12 cellular contexts compared by ENCODE assay signal in genomic region chr11:77074626-77075221, GRCh38. TPM values are rescaled to one million over a fixed set of nuclear protein-coding genes. Genes with fewer than 3 reads are reported as not detected.
DNase-seq lines count a peak whose midpoint lies in the region; ATAC-seq and TF ChIP-seq lines count a peak whose summit lies in the region.
"Had no signal": no experiment of that assay in that cellular context is flagged by ENCODE, and none has a peak within 500 bp of the region (broad histone marks: within the 10 kb centered on the region; RNA-seq: fewer than 3 reads in every experiment).

No MANE protein-coding gene starts in this region.

- H3K27ac ChIP-seq in RWPE2 (ENCODE audit: poor library complexity, severe bottlenecking) (no peak overlapping the region), esophagus (ENCODE audit: low read depth in 2 of 2, low read length in 1 of 2) (peak overlapping the region; percentile 93 to 94)

- 79 to 86% methylated on average over 13 to 15 of the region's 15 CpGs for WGBS in esophagus, 2 donors

- peak overlapping the region; percentile 97 for H3K27ac Mint-ChIP-seq in osteocyte (ENCODE audit: unreplicated experiment)
- H3K27ac Mint-ChIP-seq in type B pancreatic cell = no peak overlapping the region
- H3K27ac Mint-ChIP-seq: CD8-positive, alpha-beta memory T cell had no signal

- ATAC-seq in RWPE2 (ENCODE audit: low read depth) = no peak

- H3K4me1 Mint-ChIP-seq in osteocyte (ENCODE audit: unreplicated experiment) (peaks cover 35% of the 10 kb centered on the region), type B pancreatic cell (ENCODE audit: unreplicated experiment) (peaks cover 27% of the 10 kb centered on the region)

- peaks cover 9% of the 10 kb centered on the region for H3K36me3 Mint-ChIP-seq in osteocyte (ENCODE audit: unreplicated experiment)
- no peaks in the 10 kb centered on the region for H3K36me3 Mint-ChIP-seq in type B pancreatic cell

- H3K27me3 Mint-ChIP-seq in osteocyte (ENCODE audit: unreplicated experiment) = no peaks in the 10 kb centered on the region
- H3K27me3 Mint-ChIP-seq in type B pancreatic cell = peaks cover 4% of the 10 kb centered on the region
- H3K27me3 Mint-ChIP-seq: CD8-positive, alpha-beta memory T cell had no signal

- no peaks in the 10 kb centered on the region for H3K27me3 ChIP-seq in RWPE2 (ENCODE audit: insufficient read depth, poor library complexity, severe bottlenecking)
- H3K27me3 ChIP-seq in esophagus (ENCODE audit: control insufficient read depth in 1 of 2, insufficient read depth in 2 of 2, low read length in 2 of 2) = no peaks in the 10 kb centered on the region

- TF ChIP-seq CTCF in RWPE2 (IDR thresholded peaks at IDR 0.05; ENCODE audit: poor library complexity, severe bottlenecking) (no peak), osteocyte (IDR thresholded peaks at IDR 0.05) (no peak), type B pancreatic cell (conservative IDR thresholded peaks at IDR 0.05) (no peak)

- no peaks in the 10 kb centered on the region for H3K9me3 ChIP-seq in RWPE2 (ENCODE audit: severe bottlenecking)
- H3K9me3 ChIP-seq in esophagus (ENCODE audit: control insufficient read depth in 2 of 2, insufficient read depth in 1 of 2, low read depth in 1 of 2, low read length in 1 of 2) = no peaks in the 10 kb centered on the region

- no peaks in the 10 kb centered on the region for H3K36me3 ChIP-seq in RWPE2 (ENCODE audit: low read depth)
- H3K36me3 ChIP-seq in esophagus (ENCODE audit: control insufficient read depth in 2 of 2, insufficient read depth in 2 of 2, low read length in 1 of 2) = no peaks in the 10 kb centered on the region

- peak; percentile 34 for DNase-seq in RWPE2 (ENCODE audit: low spot score)
- DNase-seq in osteocyte (ENCODE audit: extremely low spot score, unreplicated experiment) = no peak
- peak; percentile 57 for DNase-seq in type B pancreatic cell (ENCODE audit: extremely low spot score, unreplicated experiment)
- DNase-seq in MV-4-11 (lab: John Stamatoyannopoulos, UW) = no peak
- no peak for DNase-seq in retina
- DNase-seq in NCI-H748 (lab: John Stamatoyannopoulos, UW; ENCODE audit: unreplicated experiment) = no peak
- DNase-seq: activated CD4-positive, CD25-positive, alpha-beta regulatory T cell; kidney glomerular epithelial cell; NCI-H2107 had no signal

- H3K4me3 ChIP-seq in RWPE2 (ENCODE audit: severe bottlenecking) (no peak overlapping the region), esophagus (ENCODE audit: low read depth in 1 of 2, low read length in 2 of 2) (no peak overlapping the region)

- H3K4me1 ChIP-seq in RWPE2 (ENCODE audit: insufficient read depth, poor library complexity, severe bottlenecking) = peaks cover 3% of the 10 kb centered on the region
- peaks cover 8 to 34% of the 10 kb centered on the region in 2 donors for H3K4me1 ChIP-seq in esophagus (ENCODE audit: control insufficient read depth in 2 of 2, insufficient read depth in 2 of 2, low read length in 1 of 2)

- H3K9me3 Mint-ChIP-seq in osteocyte (ENCODE audit: unreplicated experiment) (peaks cover 15% of the 10 kb centered on the region), type B pancreatic cell (peaks cover 7% of the 10 kb centered on the region)
- H3K9me3 Mint-ChIP-seq: CD8-positive, alpha-beta memory T cell had no signal

- no peak overlapping the region for H3K4me3 Mint-ChIP-seq in osteocyte (ENCODE audit: unreplicated experiment)
- H3K4me3 Mint-ChIP-seq in type B pancreatic cell = no peak overlapping the region
- H3K4me3 Mint-ChIP-seq: neural crest cell had no signal

RNA-seq across cellular contexts. Expression of gene CAPN5, which starts 8.0 kb away (rescaled TPM):
- 10 to 100 TPM; 26.6 to 27.8 TPM for polyA plus RNA-seq in esophagus
- 12.8 TPM in 2 replicates for total RNA-seq in osteocyte
- total RNA-seq in type B pancreatic cell (ENCODE audit: low replicate concordance) = 17.9 and 18.8 TPM in 2 replicates

RNA-seq across cellular contexts. Expression of gene OMP, which starts 27.9 kb away (rescaled TPM):
- under 1 TPM; 0.33 to 0.98 TPM for polyA plus RNA-seq in esophagus
- total RNA-seq in osteocyte (not detected in 2 replicates), type B pancreatic cell (ENCODE audit: low replicate concordance) (0.86 and 0.94 TPM in 2 replicates)
- total RNA-seq: CD8-positive, alpha-beta memory T cell; neural crest cell had no signal
- polyA plus RNA-seq: CD8-positive, alpha-beta memory T cell had no signal

RNA-seq across cellular contexts. Expression of gene B3GNT6, which starts 40.5 kb away (rescaled TPM):
- polyA plus RNA-seq in esophagus = 1 to 10 TPM; 2.4 to 4.8 TPM
- total RNA-seq in osteocyte (not detected in 2 replicates), type B pancreatic cell (ENCODE audit: low replicate concordance) (0.29 and 0.39 TPM in 2 replicates)
- total RNA-seq: CD8-positive, alpha-beta memory T cell; neural crest cell had no signal
- polyA plus RNA-seq: CD8-positive, alpha-beta memory T cell had no signal

RNA-seq across cellular contexts. Expression of gene MYO7A, which starts 53.3 kb away (rescaled TPM):
- 1 to 10 TPM; 1.1 to 1.2 TPM for polyA plus RNA-seq in esophagus
- 0.08 TPM in 1 of 2 replicates, not detected in the other for total RNA-seq in osteocyte
- 2.8 and 5.3 TPM in 2 replicates for total RNA-seq in type B pancreatic cell (ENCODE audit: low replicate concordance)

Comparison
In these comparisons a context has a peak if more than half of its experiments do, and no peak if none do; other contexts are left out.
1. DNase-seq: peak in RWPE2 (single experiment) and type B pancreatic cell (single experiment); none in osteocyte (single experiment), MV-4-11 (single experiment), retina (single experiment) and NCI-H748 (single experiment).